13 cellular contexts compared by ENCODE assay signal in the genomic region with DNA sequence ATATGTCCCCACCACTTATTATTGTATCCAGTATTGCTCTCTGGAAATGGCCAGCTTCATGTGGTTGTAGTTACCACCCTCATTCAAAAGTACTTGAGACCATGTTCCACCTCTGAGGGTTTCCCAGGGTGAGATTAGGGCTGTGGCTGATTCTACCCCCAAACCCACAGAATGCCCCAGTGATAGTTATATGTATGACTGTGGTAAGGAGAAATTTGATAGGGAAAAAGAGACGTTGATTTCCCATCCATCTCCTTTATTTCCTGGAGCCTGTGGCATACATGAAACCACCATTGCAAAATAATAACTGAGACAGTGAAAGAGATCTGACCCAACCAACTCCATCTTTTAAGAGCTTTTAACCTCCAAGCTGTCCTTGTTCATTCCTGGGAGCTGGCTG. TPM values are rescaled to one million over a fixed set of nuclear protein-coding genes. Genes with fewer than 3 reads are reported as not detected.
DNase-seq lines count a peak whose midpoint lies in the region; ATAC-seq and TF ChIP-seq lines count a peak whose summit lies in the region.
"Had no signal": no experiment of that assay in that cellular context is flagged by ENCODE, and none has a peak within 500 bp of the region (broad histone marks: within the 10 kb centered on the region; RNA-seq: fewer than 3 reads in every experiment).

No MANE protein-coding gene starts in this region.

- H3K9me3 Mint-ChIP-seq in effector memory CD8-positive, alpha-beta T cell, result no peaks in the 10 kb centered on the region

- no peaks in the 10 kb centered on the region for H3K9me3 ChIP-seq in RWPE2 (ENCODE audit: severe bottlenecking)
- no peaks in the 10 kb centered on the region for H3K9me3 ChIP-seq in SJCRH30 (replicated peaks)
- H3K9me3 ChIP-seq: BLaER1 treated with 17β-estradiol and CSF1 and Interleukin-3, amounts not matched to agents 10 nM and 100 nM had no signal

- no peak for TF ChIP-seq CTCF in RWPE2 (IDR thresholded peaks at IDR 0.05; ENCODE audit: poor library complexity, severe bottlenecking)

- no peak for ATAC-seq in RWPE2 (ENCODE audit: low read depth)
- ATAC-seq in effector memory CD8-positive, alpha-beta T cell (replicated peaks), result no peak

- peak; percentile 40 for DNase-seq in Daoy (ENCODE audit: low read depth)
- no peak for DNase-seq in RWPE2 (ENCODE audit: low spot score)
- DNase-seq in myocyte (ENCODE audit: low read depth), result peak; percentile 18
- no peak for DNase-seq in effector memory CD8-positive, alpha-beta T cell
- DNase-seq in ACHN, result no peak
- DNase-seq in SJCRH30, result no peak
- DNase-seq: DMS79, HCEC 1CT, KBM-7 had no signal

- no peak overlapping the region for H3K4me3 ChIP-seq in ACC112 (ENCODE audit: low read depth, low read length)
- no peak overlapping the region for H3K4me3 ChIP-seq in RWPE2 (ENCODE audit: severe bottlenecking)
- no peak overlapping the region for H3K4me3 ChIP-seq in SJCRH30
- H3K4me3 ChIP-seq: BLaER1 treated with 17β-estradiol and CSF1 and Interleukin-3, amounts not matched to agents 10 nM and 100 nM had no signal

- no peaks in the 10 kb centered on the region for H3K36me3 Mint-ChIP-seq in effector memory CD8-positive, alpha-beta T cell (ENCODE audit: insufficient read depth)

- peaks cover 0 to 9% of the 10 kb centered on the region in 2 donors for H3K27me3 Mint-ChIP-seq in effector memory CD8-positive, alpha-beta T cell

- no peaks in the 10 kb centered on the region for H3K36me3 ChIP-seq in ACC112 (ENCODE audit: insufficient read depth, low read length)
- H3K36me3 ChIP-seq in RWPE2 (ENCODE audit: low read depth), result peaks cover 4% of the 10 kb centered on the region; the same call in 1 of the 2 replicates
- H3K36me3 ChIP-seq in SJCRH30, result no peaks in the 10 kb centered on the region

- in situ Hi-C loops in ACHN (cut with HindIII; ENCODE audit: low pct_ligation_motif_present, low pct_unique_long_range_greater_than_20kb, low sequenced_read_pairs), result no loop called here

- peaks cover 0 to 3% of the 10 kb centered on the region in 2 donors for H3K4me1 Mint-ChIP-seq in effector memory CD8-positive, alpha-beta T cell (ENCODE audit: low read depth in 2 of 2)

- peak overlapping the region; percentile 15 for H2AFZ ChIP-seq in ACC112 (ENCODE audit: low read length, unreplicated experiment)

- no peaks in the 10 kb centered on the region for H3K27me3 ChIP-seq in ACC112 (ENCODE audit: insufficient read depth, low read length)
- H3K27me3 ChIP-seq in RWPE2 (ENCODE audit: insufficient read depth, poor library complexity, severe bottlenecking), result no peaks in the 10 kb centered on the region
- no peaks in the 10 kb centered on the region for H3K27me3 ChIP-seq in SJCRH30
- H3K27me3 ChIP-seq: BLaER1 treated with 17β-estradiol and CSF1 and Interleukin-3, amounts not matched to agents 10 nM and 100 nM had no signal

- H3K27ac Mint-ChIP-seq in effector memory CD8-positive, alpha-beta T cell, result peak overlapping the region in 1 of 2 donors; percentile 36

- no peak overlapping the region for H3K4me3 Mint-ChIP-seq in effector memory CD8-positive, alpha-beta T cell
- H3K4me3 Mint-ChIP-seq: CD4-positive, CD25-positive, alpha-beta regulatory T cell had no signal

- H3K27ac ChIP-seq in ACC112 (ENCODE audit: low read depth, low read length), result no peak overlapping the region
- H3K27ac ChIP-seq in RWPE2 (ENCODE audit: poor library complexity, severe bottlenecking), result peak overlapping the region; percentile 97
- no peak overlapping the region for H3K27ac ChIP-seq in SJCRH30
- H3K27ac ChIP-seq: BLaER1 treated with 17β-estradiol and CSF1 and Interleukin-3, amounts not matched to agents 10 nM and 100 nM; HL-60 had no signal

- H3K4me1 ChIP-seq in ACC112 (ENCODE audit: control insufficient read depth, insufficient read depth, low read length, unreplicated experiment) (peaks cover 47% of the 10 kb centered on the region), RWPE2 (ENCODE audit: insufficient read depth, poor library complexity, severe bottlenecking) (peaks cover 38% of the 10 kb centered on the region), SJCRH30 (no peaks in the 10 kb centered on the region)

- no peaks in the 10 kb centered on the region for H3K79me2 ChIP-seq in ACC112 (ENCODE audit: control insufficient read depth, insufficient read depth, low read length, unreplicated experiment)

RNA-seq across cellular contexts. Expression of a gene that starts 25.2 kb away (rescaled TPM):
- total RNA-seq in Daoy (2014; rRNA removed; shearing (Covaris generic)), result 14.6 and 14.8 TPM in 2 replicates
- total RNA-seq in myocyte, result 16.1 and 17.4 TPM in 2 replicates
- 2.7 TPM for polyA plus RNA-seq in myocyte (2012)
- 31.8 and 35.2 TPM in 2 replicates for total RNA-seq in SJCRH30 (2014; rRNA removed; shearing (Covaris generic))

RNA-seq across cellular contexts. Expression of a gene that starts 33.0 kb away (rescaled TPM):
- total RNA-seq in Daoy (2014; rRNA removed; shearing (Covaris generic)), result 8.5 and 13.5 TPM in 2 replicates
- 5.5 and 6.2 TPM in 2 replicates for total RNA-seq in myocyte
- polyA plus RNA-seq in myocyte (2012), result 4.4 TPM
- 11.9 and 13.3 TPM in 2 replicates for total RNA-seq in SJCRH30 (2014; rRNA removed; shearing (Covaris generic))

Comparison
In these comparisons a context has a peak if more than half of its experiments do, and no peak if none do; other contexts are left out.
1. DNase-seq: peak in Daoy (single experiment) and myocyte (single experiment); none in RWPE2 (single experiment), effector memory CD8-positive, alpha-beta T cell (0 of 3), ACHN (single experiment) and SJCRH30 (0 of 2).